In genomic region chr11:59173080-59173963, GRCh38 we compare ENCODE assay signal across 1 cellular context.
TF ChIP-seq lines count a peak whose summit lies in the region.

No MANE protein-coding gene starts in this region.

TF ChIP-seq in IMR-90, 13 proteins besides CTCF, POLR2A, EP300 and RAD21:
- TF ChIP-seq SMC3 (IDR thresholded peaks at IDR 0.05; ENCODE audit: low read depth, low read length) (no peak), BHLHE40 (IDR thresholded peaks at IDR 0.05; ENCODE audit: low read depth, low read length) (no peak), CEBPB (IDR thresholded peaks at IDR 0.05; ENCODE audit: low read depth, low read length) (no peak), RCOR1 (IDR thresholded peaks at IDR 0.05; ENCODE audit: insufficient replicate concordance, low read length) (no peak)
TF ChIP-seq in IMR-90: peak in this region for 0.
